19 cellular contexts compared by ENCODE assay signal in genomic region chr2:102690012-102690411, GRCh38.
"Had no signal": no experiment of that assay in that cellular context is flagged by ENCODE, and none has a peak within 500 bp of the region (broad histone marks: within the 10 kb centered on the region; RNA-seq: fewer than 3 reads in every experiment).

No MANE protein-coding gene starts in this region.

- H3K27ac Mint-ChIP-seq: immature natural killer cell; memory B cell; natural killer cell; progenitor cell of endocrine pancreas; stimulated activated naive B cell treated with anti-CD40 and anti-IgM and Interleukin-4, amounts not matched to agents 10 μg/mL and 1 μg/mL and 100 μg/mL, for 72 hours; type B pancreatic cell had no signal

- H3K27me3 ChIP-seq: neutrophil, right lobe of liver, stomach, thyroid gland had no signal

- H2AFZ ChIP-seq: parathyroid adenoma had no signal

- H3K79me2 ChIP-seq: parathyroid adenoma had no signal

- H3K9me3 Mint-ChIP-seq: immature natural killer cell; memory B cell; natural killer cell; stimulated activated naive B cell treated with anti-CD40 and anti-IgM and Interleukin-4, amounts not matched to agents 10 μg/mL and 1 μg/mL and 100 μg/mL, for 72 hours; type B pancreatic cell had no signal

- H3K27me3 Mint-ChIP-seq: memory B cell, progenitor cell of endocrine pancreas, type B pancreatic cell had no signal

- DNase-seq: dorsolateral prefrontal cortex; effector CD4-positive, alpha-beta T cell; hypothalamus; immature natural killer cell; natural killer cell; right lobe of liver; small intestine; stimulated activated CD4-positive, alpha-beta T cell treated with anti-CD3 and anti-CD28 coated beads, Interleukin-15, amount 100 ng/mL, for 24 hours; stimulated activated CD4-positive, alpha-beta T cell treated with anti-CD3 and anti-CD28 coated beads, Interleukin-2, amount 100 ng/mL, for 48 hours; stimulated activated naive B cell treated with anti-CD40 and anti-IgM and Interleukin-4, amounts not matched to agents 10 μg/mL and 1 μg/mL and 100 μg/mL, for 72 hours; stomach; thyroid gland had no signal

- H3K4me3 ChIP-seq: dorsolateral prefrontal cortex, lung, right lobe of liver, stomach, thyroid gland had no signal

- ATAC-seq: left lobe of liver; right lobe of liver; stimulated activated naive B cell treated with anti-CD40 and anti-IgM and Interleukin-4, amounts not matched to agents 10 μg/mL and 1 μg/mL and 100 μg/mL, for 72 hours had no signal

- H3K9ac ChIP-seq: parathyroid adenoma had no signal

- H3K36me3 ChIP-seq: neutrophil, right lobe of liver, thyroid gland had no signal

- H3K4me3 Mint-ChIP-seq: immature natural killer cell; memory B cell; natural killer cell; stimulated activated naive B cell treated with anti-CD40 and anti-IgM and Interleukin-4, amounts not matched to agents 10 μg/mL and 1 μg/mL and 100 μg/mL, for 72 hours; type B pancreatic cell had no signal

- H3K4me1 Mint-ChIP-seq: immature natural killer cell; memory B cell; natural killer cell; stimulated activated naive B cell treated with anti-CD40 and anti-IgM and Interleukin-4, amounts not matched to agents 10 μg/mL and 1 μg/mL and 100 μg/mL, for 72 hours had no signal

- H3K27ac ChIP-seq: dorsolateral prefrontal cortex, neutrophil, parathyroid adenoma, right lobe of liver, stomach, thyroid gland had no signal

- H3K36me3 Mint-ChIP-seq: immature natural killer cell; memory B cell; natural killer cell; stimulated activated naive B cell treated with anti-CD40 and anti-IgM and Interleukin-4, amounts not matched to agents 10 μg/mL and 1 μg/mL and 100 μg/mL, for 72 hours; type B pancreatic cell had no signal

- H3K9me3 ChIP-seq: neutrophil, right lobe of liver, stomach, thyroid gland had no signal

- H3K4me1 ChIP-seq: parathyroid adenoma, right lobe of liver, thyroid gland had no signal
